26 cellular contexts compared by ENCODE assay signal in genomic region chr5:38188591-38188990, GRCh38.
"Had no signal": no experiment of that assay in that cellular context is flagged by ENCODE, and none has a peak within 500 bp of the region (broad histone marks: within the 10 kb centered on the region; RNA-seq: fewer than 3 reads in every experiment).

No MANE protein-coding gene starts in this region.

- H3K27ac Mint-ChIP-seq: naive B cell; naive thymus-derived CD8-positive, alpha-beta T cell; natural killer cell treated with Interleukin-12 subunit alpha and Interleukin-12 subunit beta and Interleukin-15 and Interleukin-18, amount 100 ng/mL, for 72 hours; neural progenitor cell; progenitor cell of endocrine pancreas; stimulated activated effector memory CD8-positive, alpha-beta T cell treated with anti-CD3 and anti-CD28 coated beads, Interleukin-12 subunit alpha, Interleukin-12 subunit beta, amount 100 ng/mL, for 72 hours; stimulated activated naive B cell treated with anti-CD40 and anti-IgM and Interleukin-4, amounts not matched to agents 10 μg/mL and 1 μg/mL and 100 μg/mL, for 72 hours; stimulated activated naive CD8-positive, alpha-beta T cell treated with anti-CD3 and anti-CD28 coated beads, Interleukin-15, Interleukin-2, amounts not matched to agents 100 ng/mL and 50 ng/mL, for 24 hours; type B pancreatic cell had no signal

- H3K9me3 ChIP-seq: ovary, right atrium auricular region, stomach, thoracic aorta, thyroid gland, transverse colon, upper lobe of right lung, vagina had no signal

- H3K4me3 ChIP-seq: neural progenitor cell, ovary, right atrium auricular region, skin epidermis, stomach, thoracic aorta, thyroid gland, transverse colon, upper lobe of right lung, vagina had no signal

- H3K4me1 ChIP-seq: neural progenitor cell, parathyroid adenoma, right atrium auricular region, thyroid gland, transverse colon, upper lobe of right lung, vagina had no signal

- DNase-seq: naive B cell; naive thymus-derived CD8-positive, alpha-beta T cell; occipital lobe; retina; stimulated activated CD4-positive, alpha-beta T cell treated with anti-CD3 and anti-CD28 coated beads, Interleukin-15, amount 100 ng/mL, for 24 hours; stimulated activated CD4-positive, alpha-beta T cell treated with anti-CD3 and anti-CD28 coated beads, Interleukin-2, amount 100 ng/mL, for 24 hours; stimulated activated CD4-positive, alpha-beta T cell treated with anti-CD3 and anti-CD28 coated beads, Interleukin-2, amount 100 ng/mL, for 48 hours; stimulated activated CD4-positive, alpha-beta T cell treated with anti-CD3 and anti-CD28 coated beads, Interleukin-4, amount 100 ng/mL, for 24 hours; stimulated activated naive B cell treated with anti-CD40 and anti-IgM and Interleukin-4, amounts not matched to agents 10 μg/mL and 1 μg/mL and 100 μg/mL, for 72 hours; stimulated activated naive CD4-positive, alpha-beta T cell treated with Interleukin-2 at 50 U/mL for 16 hours; stomach; thyroid gland; transverse colon; upper lobe of right lung had no signal

- H3K27me3 ChIP-seq: ovary, right atrium auricular region, thyroid gland, vagina had no signal

- H3K4me1 Mint-ChIP-seq: neural progenitor cell had no signal

- H3K36me3 Mint-ChIP-seq: naive B cell; naive thymus-derived CD8-positive, alpha-beta T cell; natural killer cell treated with Interleukin-12 subunit alpha and Interleukin-12 subunit beta and Interleukin-15 and Interleukin-18, amount 100 ng/mL, for 72 hours; neural progenitor cell; stimulated activated effector memory CD8-positive, alpha-beta T cell treated with anti-CD3 and anti-CD28 coated beads, Interleukin-12 subunit alpha, Interleukin-12 subunit beta, amount 100 ng/mL, for 72 hours; stimulated activated naive B cell treated with anti-CD40 and anti-IgM and Interleukin-4, amounts not matched to agents 10 μg/mL and 1 μg/mL and 100 μg/mL, for 72 hours; type B pancreatic cell had no signal

- H3K27ac ChIP-seq: neural progenitor cell, ovary, parathyroid adenoma, right atrium auricular region, skin epidermis, stomach, thoracic aorta, thyroid gland, transverse colon, upper lobe of right lung, vagina had no signal

- H3K36me3 ChIP-seq: neural progenitor cell, ovary, right atrium auricular region, stomach, thoracic aorta, thyroid gland, transverse colon, upper lobe of right lung, vagina had no signal

- H3K9me3 Mint-ChIP-seq: naive thymus-derived CD8-positive, alpha-beta T cell; natural killer cell treated with Interleukin-12 subunit alpha and Interleukin-12 subunit beta and Interleukin-15 and Interleukin-18, amount 100 ng/mL, for 72 hours; neural progenitor cell; stimulated activated effector memory CD8-positive, alpha-beta T cell treated with anti-CD3 and anti-CD28 coated beads, Interleukin-12 subunit alpha, Interleukin-12 subunit beta, amount 100 ng/mL, for 72 hours; stimulated activated naive B cell treated with anti-CD40 and anti-IgM and Interleukin-4, amounts not matched to agents 10 μg/mL and 1 μg/mL and 100 μg/mL, for 72 hours; stimulated activated naive CD8-positive, alpha-beta T cell treated with anti-CD3 and anti-CD28 coated beads, Interleukin-15, Interleukin-2, amounts not matched to agents 100 ng/mL and 50 ng/mL, for 24 hours; type B pancreatic cell had no signal

- H3K79me2 ChIP-seq: parathyroid adenoma had no signal

- H2AFZ ChIP-seq: neural progenitor cell, parathyroid adenoma had no signal

- H3K4me2 ChIP-seq: neural progenitor cell had no signal

- H3K4me3 Mint-ChIP-seq: naive B cell; naive thymus-derived CD8-positive, alpha-beta T cell; natural killer cell treated with Interleukin-12 subunit alpha and Interleukin-12 subunit beta and Interleukin-15 and Interleukin-18, amount 100 ng/mL, for 72 hours; neural progenitor cell; stimulated activated effector memory CD8-positive, alpha-beta T cell treated with anti-CD3 and anti-CD28 coated beads, Interleukin-12 subunit alpha, Interleukin-12 subunit beta, amount 100 ng/mL, for 72 hours; stimulated activated naive B cell treated with anti-CD40 and anti-IgM and Interleukin-4, amounts not matched to agents 10 μg/mL and 1 μg/mL and 100 μg/mL, for 72 hours; stimulated activated naive CD8-positive, alpha-beta T cell treated with anti-CD3 and anti-CD28 coated beads, Interleukin-15, Interleukin-2, amounts not matched to agents 100 ng/mL and 50 ng/mL, for 24 hours; type B pancreatic cell had no signal

- H3K9ac ChIP-seq: neural progenitor cell, parathyroid adenoma had no signal
